24 cellular contexts compared by ENCODE assay signal in the genomic region with DNA sequence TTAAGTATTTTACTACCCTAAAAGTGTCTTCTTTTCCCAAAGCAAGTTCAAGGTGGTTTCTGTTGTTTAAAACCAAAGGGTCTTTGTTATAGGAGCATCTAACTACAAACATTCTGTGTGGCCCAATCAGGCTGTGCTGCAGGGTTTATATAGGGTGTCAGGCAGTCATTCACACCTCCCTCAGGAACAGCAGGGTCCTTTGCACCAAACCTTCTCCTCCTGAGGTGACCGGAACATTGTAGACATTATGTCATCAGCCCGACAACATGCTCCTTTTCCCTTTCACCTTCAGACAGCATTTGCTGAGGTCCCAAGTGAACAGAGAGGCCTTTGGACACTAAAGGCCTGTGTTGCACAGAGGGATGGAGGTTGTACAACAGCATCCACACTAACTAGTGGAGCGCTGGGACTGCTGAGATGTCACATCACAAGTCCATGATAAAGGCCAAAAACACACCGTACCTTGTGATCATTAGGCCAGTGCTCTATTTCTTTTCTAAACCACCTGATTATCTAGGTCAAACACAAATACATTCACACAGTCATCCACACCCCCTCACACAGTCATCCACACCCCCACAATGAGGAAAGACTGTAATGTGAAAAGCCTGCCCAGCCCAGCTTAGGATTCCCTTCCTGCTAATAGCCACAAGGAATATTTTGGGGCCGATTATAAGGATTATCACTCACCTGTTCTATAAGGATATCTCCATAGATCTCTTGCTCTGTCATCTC.
"Had no signal": no experiment of that assay in that cellular context is flagged by ENCODE, and none has a peak within 500 bp of the region (broad histone marks: within the 10 kb centered on the region; RNA-seq: fewer than 3 reads in every experiment).

No MANE protein-coding gene starts in this region.

- H3K4me3 ChIP-seq: dorsolateral prefrontal cortex, gastroesophageal sphincter, hepatocyte, prostate gland, sigmoid colon, skin epidermis, testis, tibial nerve, upper lobe of right lung, vagina had no signal

- H3K36me3 Mint-ChIP-seq: stimulated activated naive B cell treated with anti-CD40 and anti-IgM and Interleukin-4, amounts not matched to agents 10 μg/mL and 1 μg/mL and 100 μg/mL, for 72 hours had no signal

- H3K9ac ChIP-seq: parathyroid adenoma had no signal

- H3K36me3 ChIP-seq: gastroesophageal sphincter, prostate gland, sigmoid colon, tibial nerve, upper lobe of right lung, vagina had no signal

- DNase-seq: cortex of kidney; dorsolateral prefrontal cortex; effector CD8-positive, alpha-beta T cell; glutamatergic neuron; left colon; mammary epithelial cell; nephron progenitor cell; retina; sigmoid colon; stimulated activated CD4-positive, alpha-beta T cell treated with anti-CD3 and anti-CD28 coated beads, Interleukin-2, amount 100 ng/mL, for 24 hours; stimulated activated CD4-positive, alpha-beta T cell treated with anti-CD3 and anti-CD28 coated beads, Interleukin-4, amount 100 ng/mL, for 4 hours; stimulated activated naive B cell treated with anti-CD40 and anti-IgM and Interleukin-4, amounts not matched to agents 10 μg/mL and 1 μg/mL and 100 μg/mL, for 72 hours; stimulated activated naive CD8-positive, alpha-beta T cell treated with anti-CD3 and anti-CD28 coated beads, Interleukin-15, amount 100 ng/mL, for 72 hours; testis; upper lobe of right lung had no signal

- H3K79me2 ChIP-seq: hepatocyte, parathyroid adenoma had no signal

- H3K27ac Mint-ChIP-seq: mesothelial cell of epicardium; nephron progenitor cell; stimulated activated naive B cell treated with anti-CD40 and anti-IgM and Interleukin-4, amounts not matched to agents 10 μg/mL and 1 μg/mL and 100 μg/mL, for 72 hours; stimulated activated naive CD8-positive, alpha-beta T cell treated with anti-CD3 and anti-CD28 coated beads, Interleukin-15, amount 100 ng/mL, for 72 hours had no signal

- H3K4me1 ChIP-seq: parathyroid adenoma, prostate gland, testis, vagina had no signal

- H3K4me1 Mint-ChIP-seq: stimulated activated naive B cell treated with anti-CD40 and anti-IgM and Interleukin-4, amounts not matched to agents 10 μg/mL and 1 μg/mL and 100 μg/mL, for 72 hours; stimulated activated naive CD8-positive, alpha-beta T cell treated with anti-CD3 and anti-CD28 coated beads, Interleukin-15, amount 100 ng/mL, for 72 hours had no signal

- ATAC-seq: esophagus mucosa; gastroesophageal sphincter; left colon; stimulated activated naive B cell treated with anti-CD40 and anti-IgM and Interleukin-4, amounts not matched to agents 10 μg/mL and 1 μg/mL and 100 μg/mL, for 72 hours; stimulated activated naive CD8-positive, alpha-beta T cell treated with anti-CD3 and anti-CD28 coated beads, Interleukin-15, amount 100 ng/mL, for 72 hours; upper lobe of right lung had no signal

- H3K9me3 Mint-ChIP-seq: mesothelial cell of epicardium; nephron progenitor cell; stimulated activated naive B cell treated with anti-CD40 and anti-IgM and Interleukin-4, amounts not matched to agents 10 μg/mL and 1 μg/mL and 100 μg/mL, for 72 hours; stimulated activated naive CD8-positive, alpha-beta T cell treated with anti-CD3 and anti-CD28 coated beads, Interleukin-15, amount 100 ng/mL, for 72 hours had no signal

- H3K9me3 ChIP-seq: gastroesophageal sphincter, prostate gland, sigmoid colon, testis, tibial nerve, upper lobe of right lung, vagina had no signal

- H3K4me3 Mint-ChIP-seq: mesothelial cell of epicardium; nephron progenitor cell; stimulated activated naive B cell treated with anti-CD40 and anti-IgM and Interleukin-4, amounts not matched to agents 10 μg/mL and 1 μg/mL and 100 μg/mL, for 72 hours; stimulated activated naive CD8-positive, alpha-beta T cell treated with anti-CD3 and anti-CD28 coated beads, Interleukin-15, amount 100 ng/mL, for 72 hours had no signal

- H3K4me2 ChIP-seq: hepatocyte had no signal

- H2AFZ ChIP-seq: hepatocyte, parathyroid adenoma had no signal

- H3K27ac ChIP-seq: dorsolateral prefrontal cortex, hepatocyte, parathyroid adenoma, prostate gland, skin epidermis, testis, tibial nerve, upper lobe of right lung, vagina had no signal

- H3K27me3 ChIP-seq: dorsolateral prefrontal cortex, gastroesophageal sphincter, hepatocyte, sigmoid colon, testis, tibial nerve, upper lobe of right lung, vagina had no signal
